22 cellular contexts compared by ENCODE assay signal in genomic region chr11:6640985-6641701, GRCh38.
"Had no signal": no experiment of that assay in that cellular context is flagged by ENCODE, and none has a peak within 500 bp of the region (broad histone marks: within the 10 kb centered on the region; RNA-seq: fewer than 3 reads in every experiment).

No MANE protein-coding gene starts in this region.

- H3K27ac ChIP-seq: hepatocyte, neural progenitor cell, psoas muscle, tibial artery had no signal

- H3K36me3 Mint-ChIP-seq: activated naive CD8-positive, alpha-beta T cell treated with anti-CD3 and anti-CD28 coated beads, Interleukin-2, amount 10 ng/mL, durations not matched to agents 7 days and 5 days; WTC11 had no signal

- H3K4me3 ChIP-seq: hepatocyte, neural progenitor cell, psoas muscle, tibial artery had no signal

- H3K4me1 ChIP-seq: neural progenitor cell had no signal

- H2AFZ ChIP-seq: hepatocyte, neural progenitor cell had no signal

- H3K36me3 ChIP-seq: neural progenitor cell had no signal

- H3K9me3 ChIP-seq: psoas muscle, tibial artery had no signal

- H3K27ac Mint-ChIP-seq: activated CD4-positive, alpha-beta T cell treated with anti-CD3 and anti-CD28 coated beads for 36 hours; activated naive CD4-positive, alpha-beta T cell treated with anti-CD3 and anti-CD28 coated beads for 36 hours; activated naive CD8-positive, alpha-beta T cell treated with anti-CD3 and anti-CD28 coated beads, Interleukin-2, amount 10 ng/mL, durations not matched to agents 7 days and 5 days; dendritic cell treated with granulocyte-macrophage colony-stimulating factor and Interleukin-4, amounts not matched to agents 40 ng/mL and 50 ng/mL, for 4 days; naive thymus-derived CD4-positive, alpha-beta T cell; neural progenitor cell; WTC11 had no signal

- DNase-seq: activated CD4-positive, alpha-beta T cell treated with anti-CD3 and anti-CD28 coated beads for 36 hours; activated CD4-positive, alpha-beta T cell treated with anti-CD3 and anti-CD28 coated beads, Interleukin-2, amount 50 U/mL, for 48 hours; activated naive CD4-positive, alpha-beta T cell treated with anti-CD3 and anti-CD28 coated beads for 36 hours; activated naive CD8-positive, alpha-beta T cell treated with anti-CD3 and anti-CD28 coated beads, Interleukin-2, amount 10 ng/mL, durations not matched to agents 7 days and 5 days; activated T-cell treated with anti-CD3 and anti-CD28 coated beads, Interleukin-2, amount 50 U/mL, for 48 hours; amniotic stem cell; effector CD8-positive, alpha-beta T cell; erythroblast; foreskin fibroblast; mesendoderm; naive thymus-derived CD4-positive, alpha-beta T cell; psoas muscle; stimulated activated CD4-positive, alpha-beta T cell treated with anti-CD3 and anti-CD28 coated beads, Interleukin-4, amount 100 ng/mL, for 24 hours; stimulated activated naive CD8-positive, alpha-beta T cell treated with anti-CD3 and anti-CD28 coated beads, Interleukin-15, Interleukin-2, amounts not matched to agents 100 U/mL and 50 U/mL, for 24 hours; T-helper 1 cell; T-helper 9 cell; tibial artery had no signal

- ATAC-seq: activated CD4-positive, alpha-beta T cell treated with anti-CD3 and anti-CD28 coated beads for 36 hours; naive thymus-derived CD4-positive, alpha-beta T cell; psoas muscle; right cardiac atrium; stimulated activated naive CD8-positive, alpha-beta T cell treated with anti-CD3 and anti-CD28 coated beads, Interleukin-15, Interleukin-2, amounts not matched to agents 100 U/mL and 50 U/mL, for 24 hours; WTC11 had no signal

- H3K27me3 ChIP-seq: hepatocyte, neural progenitor cell, tibial artery had no signal

- H3K4me3 Mint-ChIP-seq: activated CD4-positive, alpha-beta T cell treated with anti-CD3 and anti-CD28 coated beads for 36 hours; activated naive CD4-positive, alpha-beta T cell treated with anti-CD3 and anti-CD28 coated beads for 36 hours; activated naive CD8-positive, alpha-beta T cell treated with anti-CD3 and anti-CD28 coated beads, Interleukin-2, amount 10 ng/mL, durations not matched to agents 7 days and 5 days; dendritic cell treated with granulocyte-macrophage colony-stimulating factor and Interleukin-4, amounts not matched to agents 40 ng/mL and 50 ng/mL, for 4 days; naive thymus-derived CD4-positive, alpha-beta T cell; neural progenitor cell; WTC11 had no signal

- H3K4me2 ChIP-seq: hepatocyte, neural progenitor cell had no signal

- H3K27me3 Mint-ChIP-seq: activated CD4-positive, alpha-beta T cell treated with anti-CD3 and anti-CD28 coated beads for 36 hours; activated naive CD8-positive, alpha-beta T cell treated with anti-CD3 and anti-CD28 coated beads, Interleukin-2, amount 10 ng/mL, durations not matched to agents 7 days and 5 days; dendritic cell treated with granulocyte-macrophage colony-stimulating factor and Interleukin-4, amounts not matched to agents 40 ng/mL and 50 ng/mL, for 4 days; naive thymus-derived CD4-positive, alpha-beta T cell had no signal

- H3K9me3 Mint-ChIP-seq: activated naive CD4-positive, alpha-beta T cell treated with anti-CD3 and anti-CD28 coated beads for 36 hours; activated naive CD8-positive, alpha-beta T cell treated with anti-CD3 and anti-CD28 coated beads, Interleukin-2, amount 10 ng/mL, durations not matched to agents 7 days and 5 days; dendritic cell treated with granulocyte-macrophage colony-stimulating factor and Interleukin-4, amounts not matched to agents 40 ng/mL and 50 ng/mL, for 4 days; naive thymus-derived CD4-positive, alpha-beta T cell; neural progenitor cell; WTC11 had no signal

- H3K9ac ChIP-seq: neural progenitor cell had no signal

- H3K4me1 Mint-ChIP-seq: activated CD4-positive, alpha-beta T cell treated with anti-CD3 and anti-CD28 coated beads for 36 hours; WTC11 had no signal
